Comparison of ENCODE assay signal across 18 cellular contexts in the genomic region with DNA sequence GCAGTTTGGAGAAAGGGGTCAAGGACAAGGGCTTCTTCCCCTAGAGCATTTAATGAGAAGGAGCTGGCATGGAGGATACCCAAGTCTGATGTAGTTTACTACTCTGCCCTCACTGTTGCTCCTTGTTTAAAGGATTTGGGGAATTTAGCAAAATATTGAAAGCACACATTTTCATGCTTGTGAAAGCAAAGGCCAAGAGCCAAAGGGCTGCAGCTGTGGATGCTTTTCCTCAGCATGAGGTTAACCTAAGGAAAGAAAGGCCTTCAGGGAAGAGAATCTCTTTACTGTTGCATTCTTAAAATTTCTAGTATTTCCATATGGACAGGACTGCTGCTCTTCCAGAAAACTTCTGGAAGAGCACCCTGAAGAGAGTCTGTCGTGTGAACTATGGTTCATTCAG.
"Had no signal": no experiment of that assay in that cellular context is flagged by ENCODE, and none has a peak within 500 bp of the region (broad histone marks: within the 10 kb centered on the region; RNA-seq: fewer than 3 reads in every experiment).

No MANE protein-coding gene starts in this region.

- H3K27ac Mint-ChIP-seq: activated B cell treated with CpG ODN at 0.5 μM for 24 hours; activated CD8-positive, alpha-beta T cell treated with anti-CD3 and anti-CD28 coated beads for 36 hours; activated naive CD4-positive, alpha-beta T cell treated with anti-CD3 and anti-CD28 coated beads, Interleukin-2, amount 50 U/mL, for 24 hours; immature natural killer cell had no signal

- H3K9me3 ChIP-seq: esophagus squamous epithelium, heart left ventricle, lower lobe of right lung, neutrophil, SJSA1, upper lobe of left lung had no signal

- H3K27me3 ChIP-seq: esophagus squamous epithelium, heart left ventricle, neutrophil, SJSA1, upper lobe of left lung had no signal

- H3K36me3 ChIP-seq: esophagus squamous epithelium, heart left ventricle, lower lobe of right lung, neutrophil, SJSA1, upper lobe of left lung had no signal

- H3K4me3 Mint-ChIP-seq: activated B cell treated with CpG ODN at 0.5 μM for 24 hours; activated CD8-positive, alpha-beta T cell treated with anti-CD3 and anti-CD28 coated beads for 36 hours; activated naive CD4-positive, alpha-beta T cell treated with anti-CD3 and anti-CD28 coated beads, Interleukin-2, amount 50 U/mL, for 24 hours; activated T-cell treated with anti-CD3 and anti-CD28 coated beads, Interleukin-2, amount 50 U/mL, for 4 hours; immature natural killer cell had no signal

- H3K36me3 Mint-ChIP-seq: activated naive CD4-positive, alpha-beta T cell treated with anti-CD3 and anti-CD28 coated beads, Interleukin-2, amount 50 U/mL, for 24 hours; immature natural killer cell had no signal

- H3K4me1 ChIP-seq: lower lobe of right lung, SJSA1, upper lobe of left lung had no signal

- ATAC-seq: activated CD8-positive, alpha-beta T cell treated with anti-CD3 and anti-CD28 coated beads for 36 hours; activated T-cell treated with anti-CD3 and anti-CD28 coated beads, Interleukin-2, amount 50 U/mL, for 4 hours; heart left ventricle; left colon; lower lobe of right lung had no signal

- DNase-seq: activated B cell treated with CpG ODN at 0.5 μM for 24 hours; activated CD4-positive, alpha-beta T cell treated with anti-CD3 and anti-CD28 coated beads for 48 hours; activated CD8-positive, alpha-beta T cell treated with anti-CD3 and anti-CD28 coated beads for 36 hours; activated effector memory CD4-positive, alpha-beta T cell treated with anti-CD3 and anti-CD28 coated beads, Interleukin-2, amount 50 U/mL, for 16 hours; activated T-cell treated with anti-CD3 and anti-CD28 coated beads, Interleukin-2, amount 50 U/mL, for 4 hours; esophagus squamous epithelium; heart left ventricle; immature natural killer cell; left colon; lower lobe of right lung; midbrain; retina; stimulated activated naive CD4-positive, alpha-beta T cell; SW 1271; upper lobe of left lung had no signal

- H3K4me3 ChIP-seq: esophagus squamous epithelium, heart left ventricle, lower lobe of right lung, SJSA1, upper lobe of left lung had no signal

- H3K9me3 Mint-ChIP-seq: activated B cell treated with CpG ODN at 0.5 μM for 24 hours; activated CD8-positive, alpha-beta T cell treated with anti-CD3 and anti-CD28 coated beads for 36 hours; activated naive CD4-positive, alpha-beta T cell treated with anti-CD3 and anti-CD28 coated beads, Interleukin-2, amount 50 U/mL, for 24 hours; activated T-cell treated with anti-CD3 and anti-CD28 coated beads, Interleukin-2, amount 50 U/mL, for 4 hours; immature natural killer cell had no signal

- H3K27ac ChIP-seq: esophagus squamous epithelium, lower lobe of right lung, neutrophil, SJSA1, upper lobe of left lung had no signal

- H3K4me1 Mint-ChIP-seq: activated B cell treated with CpG ODN at 0.5 μM for 24 hours; activated naive CD4-positive, alpha-beta T cell treated with anti-CD3 and anti-CD28 coated beads, Interleukin-2, amount 50 U/mL, for 24 hours; immature natural killer cell had no signal
